Comparison of ENCODE assay signal across 8 cellular contexts in the genomic region with DNA sequence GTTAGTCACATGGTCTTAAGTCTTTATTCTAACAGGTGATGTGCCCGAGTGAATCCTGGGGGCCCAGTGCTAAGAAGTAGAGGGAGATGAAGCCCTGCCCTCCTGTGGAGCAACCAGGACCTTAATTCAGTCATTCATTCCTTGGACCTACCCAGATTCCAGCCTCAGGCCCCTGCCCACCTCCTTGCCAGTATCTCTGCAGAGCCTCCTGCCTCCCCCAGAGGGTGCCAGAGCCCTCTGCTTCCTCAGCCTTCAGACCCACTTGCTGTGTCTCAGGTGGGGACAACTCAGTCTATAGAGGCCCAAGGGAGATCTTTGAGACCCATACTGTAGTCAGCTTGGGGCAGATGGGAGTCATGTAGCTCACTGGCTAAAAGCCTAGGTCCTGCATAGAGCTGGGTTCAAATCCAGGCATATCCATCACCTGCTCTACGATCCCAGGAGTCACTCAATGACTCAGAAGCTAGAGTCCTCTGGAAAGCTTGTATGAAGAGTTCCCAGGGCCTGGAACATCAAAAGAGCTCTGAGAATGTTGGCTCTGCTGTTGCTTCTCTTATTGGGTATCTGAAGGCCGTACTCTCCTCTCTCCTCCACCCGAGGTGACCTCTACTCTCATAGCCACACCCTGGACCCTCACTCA. TPM values are rescaled to one million over a fixed set of nuclear protein-coding genes. Genes with fewer than 3 reads are reported as not detected.
DNase-seq lines count a peak whose midpoint lies in the region; ATAC-seq and TF ChIP-seq lines count a peak whose summit lies in the region.

No MANE protein-coding gene starts in this region.

- no peaks in the 10 kb centered on the region for H3K36me3 ChIP-seq in fibroblast of lung (ENCODE audit: control insufficient read depth, insufficient read depth, low read length)
- H3K36me3 ChIP-seq in neuronal stem cell (replicated peaks in 1 of 2; ENCODE audit: control insufficient read depth in 2 of 2, insufficient read depth in 2 of 2, low read length in 2 of 2), result no peaks in the 10 kb centered on the region

- H3K27ac Mint-ChIP-seq in activated CD8-positive, alpha-beta memory T cell treated with anti-CD3 and anti-CD28 coated beads, Interleukin-2, amount 10 ng/mL, durations not matched to agents 7 days and 5 days, result no peak overlapping the region
- H3K27ac Mint-ChIP-seq in T-helper 17 cell, result no peak overlapping the region

- WGBS in neuronal stem cell (ENCODE audit: extremely low coverage in 2 of 2, insufficient read length in 2 of 2, insufficient replicate concordance in 1 of 2), 2 donors, result no CpG with 5 or more reads among the region's 4 CpGs

- peak; percentile 88 for ATAC-seq in activated CD8-positive, alpha-beta memory T cell treated with anti-CD3 and anti-CD28 coated beads, Interleukin-2, amount 10 ng/mL, durations not matched to agents 7 days and 5 days
- peak; percentile 58 for ATAC-seq in T-helper 17 cell
- ATAC-seq in HG03025 (IDR thresholded peaks at IDR 0.05; ENCODE audit: low FRiP score, unreplicated experiment), result no peak

- H3K79me2 ChIP-seq in fibroblast of lung (ENCODE audit: control insufficient read depth, insufficient read depth, low read length), result no peaks in the 10 kb centered on the region

- H3K27ac ChIP-seq in fibroblast of lung (ENCODE audit: insufficient read depth, low read length) (no peak overlapping the region), neuronal stem cell (replicated peaks; ENCODE audit: low read length) (no peak overlapping the region)

- H3K23ac ChIP-seq in neuronal stem cell (ENCODE audit: low read depth, low read length, poor library complexity), result no peak overlapping the region

- H2BK15ac ChIP-seq in neuronal stem cell (ENCODE audit: low read length), result no peak overlapping the region

- no peaks in the 10 kb centered on the region for H3K9me3 Mint-ChIP-seq in activated CD8-positive, alpha-beta memory T cell treated with anti-CD3 and anti-CD28 coated beads, Interleukin-2, amount 10 ng/mL, durations not matched to agents 7 days and 5 days (ENCODE audit: low read depth)

- H3K27me3 ChIP-seq in fibroblast of lung (ENCODE audit: control insufficient read depth, insufficient read depth, low read length) (peaks cover 4% of the 10 kb centered on the region), neuronal stem cell (ENCODE audit: control insufficient read depth in 3 of 3, insufficient read depth in 3 of 3, low read depth in 1 of 3, low read length in 3 of 3) (peaks cover 0 to 3% (median 0%) of the 10 kb centered on the region in 3 experiments)

- H3K36me3 Mint-ChIP-seq in activated CD8-positive, alpha-beta memory T cell treated with anti-CD3 and anti-CD28 coated beads, Interleukin-2, amount 10 ng/mL, durations not matched to agents 7 days and 5 days, result no peaks in the 10 kb centered on the region
- peaks cover 3% of the 10 kb centered on the region for H3K36me3 Mint-ChIP-seq in T-helper 17 cell (ENCODE audit: low read depth)

- no peaks in the 10 kb centered on the region for H4K20me1 ChIP-seq in fibroblast of lung (ENCODE audit: control insufficient read depth, extremely low read depth, insufficient read depth, low read length)

- H3K27me3 Mint-ChIP-seq in activated CD8-positive, alpha-beta memory T cell treated with anti-CD3 and anti-CD28 coated beads, Interleukin-2, amount 10 ng/mL, durations not matched to agents 7 days and 5 days, result peaks cover 21% of the 10 kb centered on the region
- H3K27me3 Mint-ChIP-seq in T-helper 17 cell, result peaks cover 42% of the 10 kb centered on the region

- H4K8ac ChIP-seq in neuronal stem cell (ENCODE audit: low read depth, low read length), result no peak overlapping the region

- no peaks in the 10 kb centered on the region for H3K79me1 ChIP-seq in neuronal stem cell (ENCODE audit: low read depth, low read length)

- H3K4me1 ChIP-seq in fibroblast of lung (ENCODE audit: control insufficient read depth, extremely low read depth, insufficient read depth, low read length) (no peaks in the 10 kb centered on the region), neuronal stem cell (ENCODE audit: control insufficient read depth in 2 of 2, insufficient read depth in 1 of 2, low read depth in 1 of 2, low read length in 2 of 2) (no peaks in the 10 kb centered on the region)

- H2BK12ac ChIP-seq in neuronal stem cell (ENCODE audit: low read length), result no peak overlapping the region

- TF ChIP-seq CTCF in LNCAP (IDR thresholded peaks at IDR 0.05), result peak; percentile 57
- TF ChIP-seq CTCF in fibroblast of lung (conservative IDR thresholded peaks at IDR 0.05 in 1 of 2, IDR thresholded peaks at IDR 0.05 in 1 of 2; ENCODE audit: low read depth in 1 of 2, low read length in 2 of 2), result peak; percentile 74 to 88

- H3K18ac ChIP-seq in neuronal stem cell (ENCODE audit: low read length), result no peak overlapping the region

- H3K4me3 ChIP-seq in fibroblast of lung (replicated peaks in 1 of 4; ENCODE audit: control extremely low read depth in 1 of 4, insufficient read depth in 1 of 4, low read depth in 3 of 4, low read length in 4 of 4) (no peak overlapping the region), neuronal stem cell (ENCODE audit: low read length in 2 of 2) (no peak overlapping the region)

- H4K91ac ChIP-seq in neuronal stem cell (ENCODE audit: low read depth, low read length, poor library complexity), result no peak overlapping the region

- H3K9me3 ChIP-seq in T-helper 17 cell (ENCODE audit: control insufficient read depth, low read length, poor library complexity, severe bottlenecking), result no peaks in the 10 kb centered on the region
- no peaks in the 10 kb centered on the region for H3K9me3 ChIP-seq in fibroblast of lung (ENCODE audit: control insufficient read depth, insufficient read depth, low read depth, low read length)
- no peaks in the 10 kb centered on the region for H3K9me3 ChIP-seq in neuronal stem cell (replicated peaks in 1 of 2; ENCODE audit: control insufficient read depth in 2 of 2, insufficient read depth in 1 of 2, low read depth in 1 of 2, low read length in 2 of 2)

- H3K4me3 Mint-ChIP-seq in activated CD8-positive, alpha-beta memory T cell treated with anti-CD3 and anti-CD28 coated beads, Interleukin-2, amount 10 ng/mL, durations not matched to agents 7 days and 5 days, result no peak overlapping the region
- H3K4me3 Mint-ChIP-seq in T-helper 17 cell, result no peak overlapping the region

- H3K9ac ChIP-seq in fibroblast of lung (ENCODE audit: insufficient read depth, low read length) (no peak overlapping the region), neuronal stem cell (ENCODE audit: low read depth, low read length, poor library complexity) (no peak overlapping the region)

- no peak overlapping the region for H2AK5ac ChIP-seq in neuronal stem cell (ENCODE audit: low read depth, low read length)

- H3K4me2 ChIP-seq in fibroblast of lung (ENCODE audit: extremely low read depth, insufficient read depth, low read length), result no peak overlapping the region
- no peak overlapping the region for H3K4me2 ChIP-seq in neuronal stem cell (ENCODE audit: insufficient read depth, low read length, poor library complexity, severe bottlenecking)

- no peak overlapping the region for H3K4ac ChIP-seq in neuronal stem cell (ENCODE audit: low read length)

- CTCF ChIA-PET in activated CD8-positive, alpha-beta memory T cell treated with anti-CD3 and anti-CD28 coated beads, Interleukin-2, amount 10 ng/mL, durations not matched to agents 7 days and 5 days (lab: Charles Lee), result interaction anchor here (0.8 to 1.5 kb wide), 9 partner anchors 11 to 138 kb away, joined by 3 to 10 read pairs (median 4); a partner anchor contains a TSS

- peak; percentile 57 for DNase-seq in activated CD8-positive, alpha-beta memory T cell treated with anti-CD3 and anti-CD28 coated beads, Interleukin-2, amount 10 ng/mL, durations not matched to agents 7 days and 5 days
- no peak for DNase-seq in activated CD8-positive, alpha-beta memory T cell treated with anti-CD3 and anti-CD28 coated beads, Interleukin-2, amount 50 U/mL, for 4 hours
- DNase-seq in T-helper 17 cell (no peak), fibroblast of lung (ENCODE audit: low read depth in 2 of 2) (peak; percentile 34 to 55), neuronal stem cell (ENCODE audit: low spot score) (peak; percentile 51), GOT3 (lab: John Stamatoyannopoulos, UW) (no peak)

- H2BK5ac ChIP-seq in neuronal stem cell (ENCODE audit: low read length), result no peak overlapping the region

- no peak overlapping the region for H2BK120ac ChIP-seq in neuronal stem cell (ENCODE audit: low read depth, low read length)

- peaks cover 16% of the 10 kb centered on the region for H3K4me1 Mint-ChIP-seq in activated CD8-positive, alpha-beta memory T cell treated with anti-CD3 and anti-CD28 coated beads, Interleukin-2, amount 10 ng/mL, durations not matched to agents 7 days and 5 days
- peaks cover 12% of the 10 kb centered on the region for H3K4me1 Mint-ChIP-seq in T-helper 17 cell

- H2AFZ ChIP-seq in fibroblast of lung (ENCODE audit: low read length) (no peak overlapping the region), neuronal stem cell (ENCODE audit: low read length) (no peak overlapping the region)

- H3K14ac ChIP-seq in neuronal stem cell (ENCODE audit: low read length), result no peak overlapping the region

RNA-seq across cellular contexts. Expression of a gene that starts 3.9 kb away (rescaled TPM):
- not detected for total RNA-seq in activated CD8-positive, alpha-beta memory T cell treated with anti-CD3 and anti-CD28 coated beads, Interleukin-2, amount 10 ng/mL, durations not matched to agents 7 days and 5 days
- total RNA-seq in T-helper 17 cell, result under 1 TPM; 0.10 to 0.13 TPM
- total RNA-seq in fibroblast of lung, result not detected in 2 replicates
- polyA plus RNA-seq in fibroblast of lung, result not detected in 2 replicates
- not detected in 2 replicates for polyA plus RNA-seq in fibroblast of lung (2012)
- not detected in 2 replicates for polyA minus RNA-seq in fibroblast of lung (ENCODE audit: low replicate concordance)
- 0.01 TPM for polyA plus RNA-seq in neuronal stem cell (2013, experiment 1 of 2)
- 0.01 TPM for polyA plus RNA-seq in neuronal stem cell (2013, experiment 2 of 2)

RNA-seq across cellular contexts. Expression of a gene that starts 16.2 kb away (rescaled TPM):
- not detected for total RNA-seq in activated CD8-positive, alpha-beta memory T cell treated with anti-CD3 and anti-CD28 coated beads, Interleukin-2, amount 10 ng/mL, durations not matched to agents 7 days and 5 days
- total RNA-seq in T-helper 17 cell (not detected), fibroblast of lung (0.17 and 0.77 TPM in 2 replicates)
- 0.02 and 0.08 TPM in 2 replicates for polyA plus RNA-seq in fibroblast of lung
- 0.33 and 1.2 TPM in 2 replicates for polyA plus RNA-seq in fibroblast of lung (2012)
- 0.27 and 0.33 TPM in 2 replicates for polyA minus RNA-seq in fibroblast of lung (ENCODE audit: low replicate concordance)
- 0.39 TPM for polyA plus RNA-seq in neuronal stem cell (2013, experiment 1 of 2)
- polyA plus RNA-seq in neuronal stem cell (2013, experiment 2 of 2), result 0.47 TPM

RNA-seq across cellular contexts. Expression of a gene that starts 34.5 kb away (rescaled TPM):
- total RNA-seq in activated CD8-positive, alpha-beta memory T cell treated with anti-CD3 and anti-CD28 coated beads, Interleukin-2, amount 10 ng/mL, durations not matched to agents 7 days and 5 days, result not detected
- total RNA-seq in T-helper 17 cell (not detected), fibroblast of lung (37.2 and 67.9 TPM in 2 replicates)
- 27.9 and 29.4 TPM in 2 replicates for polyA plus RNA-seq in fibroblast of lung
- polyA plus RNA-seq in fibroblast of lung (2012), result 38.2 and 39.1 TPM in 2 replicates
- 35.1 and 38.6 TPM in 2 replicates for polyA minus RNA-seq in fibroblast of lung (ENCODE audit: low replicate concordance)
- polyA plus RNA-seq in neuronal stem cell (2013, experiment 1 of 2), result 5.2 TPM
- polyA plus RNA-seq in neuronal stem cell (2013, experiment 2 of 2), result 5.3 TPM

RNA-seq across cellular contexts. Expression of a gene that starts 51.2 kb away (rescaled TPM):
- total RNA-seq in activated CD8-positive, alpha-beta memory T cell treated with anti-CD3 and anti-CD28 coated beads, Interleukin-2, amount 10 ng/mL, durations not matched to agents 7 days and 5 days, result 10 to 100 TPM; 32.5 to 37.0 TPM
- total RNA-seq in T-helper 17 cell, result 10 to 100 TPM; 13.3 to 19.0 TPM
- total RNA-seq in fibroblast of lung, result 17.2 and 23.5 TPM in 2 replicates
- polyA plus RNA-seq in fibroblast of lung, result 17.0 and 44.3 TPM in 2 replicates
- 28.8 and 87.6 TPM in 2 replicates for polyA plus RNA-seq in fibroblast of lung (2012)
- 33.0 and 127 TPM in 2 replicates for polyA minus RNA-seq in fibroblast of lung (ENCODE audit: low replicate concordance)
- polyA plus RNA-seq in neuronal stem cell (2013, experiment 1 of 2), result 57.7 TPM
- polyA plus RNA-seq in neuronal stem cell (2013, experiment 2 of 2), result 57.2 TPM

RNA-seq across cellular contexts. Expression of a gene that starts 53.1 kb away (rescaled TPM):
- total RNA-seq in activated CD8-positive, alpha-beta memory T cell treated with anti-CD3 and anti-CD28 coated beads, Interleukin-2, amount 10 ng/mL, durations not matched to agents 7 days and 5 days, result not detected
- total RNA-seq in T-helper 17 cell (not detected), fibroblast of lung (not detected in 2 replicates)
- not detected in 2 replicates for polyA plus RNA-seq in fibroblast of lung
- polyA plus RNA-seq in fibroblast of lung (2012), result not detected in 2 replicates
- not detected in 2 replicates for polyA minus RNA-seq in fibroblast of lung (ENCODE audit: low replicate concordance)
- polyA plus RNA-seq in neuronal stem cell (2013, experiment 1 of 2), result not detected
- not detected for polyA plus RNA-seq in neuronal stem cell (2013, experiment 2 of 2)

Comparison
In these comparisons a context has a peak if more than half of its experiments do, and no peak if none do; other contexts are left out.
1. DNase-seq: peak in activated CD8-positive, alpha-beta memory T cell treated with anti-CD3 and anti-CD28 coated beads, Interleukin-2, amount 10 ng/mL, durations not matched to agents 7 days and 5 days (single experiment), fibroblast of lung (2 of 2) and neuronal stem cell (single experiment); none in activated CD8-positive, alpha-beta memory T cell treated with anti-CD3 and anti-CD28 coated beads, Interleukin-2, amount 50 U/mL, for 4 hours (single experiment), T-helper 17 cell (0 of 3) and GOT3 (single experiment).
2. RNA of a gene that starts 34.5 kb away (total RNA-seq): 37.2 to 67.9 TPM in fibroblast of lung; not detected in activated CD8-positive, alpha-beta memory T cell treated with anti-CD3 and anti-CD28 coated beads, Interleukin-2, amount 10 ng/mL, durations not matched to agents 7 days and 5 days and not detected in T-helper 17 cell; every median in the first group is over 10 times any median in the second.